ENCODE assay signal across 23 cellular contexts in the genomic region with DNA sequence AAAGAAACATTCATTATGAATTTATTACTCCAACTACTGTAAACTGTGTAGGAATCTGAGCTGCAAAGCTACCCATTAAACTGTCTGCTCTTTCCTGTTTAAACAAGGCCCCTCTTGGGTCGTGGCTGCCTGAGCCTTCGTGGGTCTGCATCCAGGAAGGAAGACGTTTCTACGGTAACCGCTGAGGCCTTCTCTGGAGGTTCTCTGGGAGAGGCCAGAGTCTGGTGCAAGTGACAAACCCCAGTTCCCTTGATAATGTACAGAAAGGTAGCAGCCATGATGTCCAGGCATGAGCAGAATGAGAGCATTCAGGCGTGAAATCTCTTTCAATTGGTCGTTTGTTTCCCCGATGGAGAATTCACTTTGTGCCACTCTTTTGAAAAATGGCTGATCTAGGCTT.
DNase-seq lines count a peak whose midpoint lies in the region; ATAC-seq and TF ChIP-seq lines count a peak whose summit lies in the region.
"Had no signal": no experiment of that assay in that cellular context is flagged by ENCODE, and none has a peak within 500 bp of the region (broad histone marks: within the 10 kb centered on the region; RNA-seq: fewer than 3 reads in every experiment).

No MANE protein-coding gene starts in this region.

- DNase-seq in BE2C (peak; percentile 6), H7 (peak; percentile 2), endothelial cell (ENCODE audit: low spot score) (peak; percentile 54), RWPE1 (ENCODE audit: low spot score) (no peak), hippocampal formation (lab: John Stamatoyannopoulos, UW) (no peak)
- no peak for DNase-seq in stimulated activated naive B cell treated with anti-CD40 and anti-IgM and Interleukin-4, amounts not matched to agents 10 μg/mL and 1 μg/mL and 100 μg/mL, for 72 hours
- DNase-seq: ACHN; activated CD4-positive, alpha-beta T cell treated with anti-CD3 and anti-CD28 coated beads, Interleukin-2, amount 10 ng/mL, durations not matched to agents 24 days and 14 days; activated naive CD4-positive, alpha-beta T cell; activated T-cell treated with anti-CD3 and anti-CD28 coated beads, Interleukin-2, amount 50 U/mL, for 48 hours; C1 segment of cervical spinal cord; Caco-2; left lung; naive B cell; NCI-H2171; right lobe of liver; SK-N-SH; T-helper 2 cell had no signal

- TF ChIP-seq CTCF in BE2C (IDR thresholded peaks at IDR 0.05; ENCODE audit: low read depth, low read length) (no peak), endothelial cell (IDR thresholded peaks at IDR 0.05; ENCODE audit: unreplicated experiment) (no peak), nephron (IDR thresholded peaks at IDR 0.05; ENCODE audit: unreplicated experiment in 3 of 3) (no peak), RWPE1 (conservative IDR thresholded peaks at IDR 0.05; ENCODE audit: low read depth) (no peak)

- H3K27me3 Mint-ChIP-seq in endothelial cell (ENCODE audit: unreplicated experiment) = peaks cover 3% of the 10 kb centered on the region
- H3K27me3 Mint-ChIP-seq in nephron (ENCODE audit: low read depth) = no peaks in the 10 kb centered on the region
- H3K27me3 Mint-ChIP-seq in stimulated activated naive B cell treated with anti-CD40 and anti-IgM and Interleukin-4, amounts not matched to agents 10 μg/mL and 1 μg/mL and 100 μg/mL, for 72 hours = peaks cover 9 to 12% of the 10 kb centered on the region in 2 donors
- H3K27me3 Mint-ChIP-seq: activated CD4-positive, alpha-beta T cell treated with anti-CD3 and anti-CD28 coated beads, Interleukin-2, amount 10 ng/mL, durations not matched to agents 24 days and 14 days had no signal

- H3K36me3 ChIP-seq in BE2C = no peaks in the 10 kb centered on the region
- no peaks in the 10 kb centered on the region for H3K36me3 ChIP-seq in H7 (replicated peaks; ENCODE audit: control insufficient read depth, insufficient read depth, low read length)
- H3K36me3 ChIP-seq: adrenal gland, left lung, right lobe of liver had no signal

- no peaks in the 10 kb centered on the region for H3K9me3 Mint-ChIP-seq in endothelial cell (ENCODE audit: unreplicated experiment)
- H3K9me3 Mint-ChIP-seq in nephron = no peaks in the 10 kb centered on the region
- H3K9me3 Mint-ChIP-seq in stimulated activated naive B cell treated with anti-CD40 and anti-IgM and Interleukin-4, amounts not matched to agents 10 μg/mL and 1 μg/mL and 100 μg/mL, for 72 hours = no peaks in the 10 kb centered on the region
- H3K9me3 Mint-ChIP-seq: activated CD4-positive, alpha-beta T cell treated with anti-CD3 and anti-CD28 coated beads, Interleukin-2, amount 10 ng/mL, durations not matched to agents 24 days and 14 days; stimulated activated naive CD8-positive, alpha-beta T cell treated with anti-CD3 and anti-CD28 coated beads, Interleukin-15, Interleukin-2, amounts not matched to agents 100 ng/mL and 50 ng/mL, for 24 hours had no signal

- H3K27ac Mint-ChIP-seq in endothelial cell (ENCODE audit: unreplicated experiment) = no peak overlapping the region
- H3K27ac Mint-ChIP-seq in nephron = peak overlapping the region in 2 of 3 experiments; percentile 65 to 83
- no peak overlapping the region for H3K27ac Mint-ChIP-seq in stimulated activated naive B cell treated with anti-CD40 and anti-IgM and Interleukin-4, amounts not matched to agents 10 μg/mL and 1 μg/mL and 100 μg/mL, for 72 hours
- H3K27ac Mint-ChIP-seq: activated CD4-positive, alpha-beta T cell treated with anti-CD3 and anti-CD28 coated beads, Interleukin-2, amount 10 ng/mL, durations not matched to agents 24 days and 14 days; naive B cell; stimulated activated naive CD8-positive, alpha-beta T cell treated with anti-CD3 and anti-CD28 coated beads, Interleukin-15, Interleukin-2, amounts not matched to agents 100 ng/mL and 50 ng/mL, for 24 hours had no signal

- CTCF ChIA-PET in RWPE1 (lab: Yijun Ruan, JAX) = no interaction called here

- no peak for ATAC-seq in stimulated activated naive B cell treated with anti-CD40 and anti-IgM and Interleukin-4, amounts not matched to agents 10 μg/mL and 1 μg/mL and 100 μg/mL, for 72 hours (replicated peaks)
- ATAC-seq in HG03175 (IDR thresholded peaks at IDR 0.05; ENCODE audit: unreplicated experiment) = no peak
- ATAC-seq: left lung, right lobe of liver had no signal

- H3K27me3 ChIP-seq in BE2C = no peaks in the 10 kb centered on the region
- no peaks in the 10 kb centered on the region for H3K27me3 ChIP-seq in H7 (ENCODE audit: control insufficient read depth, insufficient read depth, low read length)
- H3K27me3 ChIP-seq: adrenal gland, left lung, right lobe of liver had no signal

- H3K4me3 Mint-ChIP-seq in endothelial cell (ENCODE audit: unreplicated experiment) = no peak overlapping the region
- no peak overlapping the region for H3K4me3 Mint-ChIP-seq in nephron
- H3K4me3 Mint-ChIP-seq in stimulated activated naive B cell treated with anti-CD40 and anti-IgM and Interleukin-4, amounts not matched to agents 10 μg/mL and 1 μg/mL and 100 μg/mL, for 72 hours = no peak overlapping the region
- H3K4me3 Mint-ChIP-seq: activated CD4-positive, alpha-beta T cell treated with anti-CD3 and anti-CD28 coated beads, Interleukin-2, amount 10 ng/mL, durations not matched to agents 24 days and 14 days; naive B cell; stimulated activated naive CD8-positive, alpha-beta T cell treated with anti-CD3 and anti-CD28 coated beads, Interleukin-15, Interleukin-2, amounts not matched to agents 100 ng/mL and 50 ng/mL, for 24 hours had no signal

- no peaks in the 10 kb centered on the region for H3K4me1 ChIP-seq in BE2C
- H3K4me1 ChIP-seq: adrenal gland, Caco-2, left lung, right lobe of liver had no signal

- H3K36me3 Mint-ChIP-seq in endothelial cell (ENCODE audit: low read depth, unreplicated experiment) (no peaks in the 10 kb centered on the region), nephron (ENCODE audit: low read depth) (no peaks in the 10 kb centered on the region)
- no peaks in the 10 kb centered on the region for H3K36me3 Mint-ChIP-seq in stimulated activated naive B cell treated with anti-CD40 and anti-IgM and Interleukin-4, amounts not matched to agents 10 μg/mL and 1 μg/mL and 100 μg/mL, for 72 hours
- H3K36me3 Mint-ChIP-seq: naive B cell had no signal

- no peak overlapping the region for H3K27ac ChIP-seq in RWPE1
- H3K27ac ChIP-seq: adrenal gland, coronary artery, left lung, right lobe of liver had no signal

- no peaks in the 10 kb centered on the region for H3K4me1 Mint-ChIP-seq in endothelial cell (ENCODE audit: unreplicated experiment)
- peaks cover 5% of the 10 kb centered on the region for H3K4me1 Mint-ChIP-seq in nephron
- H3K4me1 Mint-ChIP-seq in stimulated activated naive B cell treated with anti-CD40 and anti-IgM and Interleukin-4, amounts not matched to agents 10 μg/mL and 1 μg/mL and 100 μg/mL, for 72 hours = peaks cover 0 to 5% of the 10 kb centered on the region in 2 donors
- H3K4me1 Mint-ChIP-seq: activated CD4-positive, alpha-beta T cell treated with anti-CD3 and anti-CD28 coated beads, Interleukin-2, amount 10 ng/mL, durations not matched to agents 24 days and 14 days; naive B cell had no signal

- no peak overlapping the region for H3K4me3 ChIP-seq in BE2C (ENCODE audit: low read depth, low read length)
- H3K4me3 ChIP-seq in H7 (ENCODE audit: insufficient read depth, low read depth, low read length) = no peak overlapping the region
- H3K4me3 ChIP-seq: adrenal gland, coronary artery, left lung, right lobe of liver had no signal

- POLR2A ChIA-PET in RWPE1 (lab: Yijun Ruan, JAX; ENCODE audit: low non-redundant PET) = no interaction called here

- H3K9me3 ChIP-seq in BE2C = no peaks in the 10 kb centered on the region
- H3K9me3 ChIP-seq: adrenal gland, Caco-2, left lung, right lobe of liver, SK-N-SH had no signal

Comparison
In these comparisons a context has a peak if more than half of its experiments do, and no peak if none do; other contexts are left out.
1. DNase-seq: peak in BE2C (single experiment), H7 (single experiment) and endothelial cell (single experiment); none in stimulated activated naive B cell treated with anti-CD40 and anti-IgM and Interleukin-4, amounts not matched to agents 10 μg/mL and 1 μg/mL and 100 μg/mL, for 72 hours (single experiment), RWPE1 (single experiment) and hippocampal formation (0 of 2).
2. H3K27ac Mint-ChIP-seq: peak in nephron (2 of 3); none in endothelial cell (single experiment) and stimulated activated naive B cell treated with anti-CD40 and anti-IgM and Interleukin-4, amounts not matched to agents 10 μg/mL and 1 μg/mL and 100 μg/mL, for 72 hours (single experiment).